ENCODE assay signal across 18 cellular contexts in the genomic region with DNA sequence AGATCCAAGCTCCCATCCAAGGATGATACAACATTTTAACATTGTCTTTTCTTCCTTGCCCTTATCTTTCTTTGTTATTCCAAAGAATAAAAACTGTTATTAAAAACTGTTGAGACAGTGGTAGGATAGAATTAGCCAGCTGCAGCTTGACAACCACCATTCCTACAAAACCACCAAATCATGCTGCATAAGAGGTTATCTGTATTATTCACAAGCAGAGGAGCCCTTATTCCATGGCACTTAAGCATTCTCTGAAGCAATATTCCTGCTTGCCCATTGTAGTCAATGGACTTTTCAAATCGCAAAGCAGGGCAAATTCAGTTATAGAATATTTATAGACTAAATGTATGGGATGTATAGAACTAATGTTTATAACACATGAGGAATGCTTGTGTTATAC. TPM values are rescaled to one million over a fixed set of nuclear protein-coding genes. Genes with fewer than 3 reads are reported as not detected.
DNase-seq lines count a peak whose midpoint lies in the region; TF ChIP-seq lines count a peak whose summit lies in the region.
"Had no signal": no experiment of that assay in that cellular context is flagged by ENCODE, and none has a peak within 500 bp of the region (broad histone marks: within the 10 kb centered on the region; RNA-seq: fewer than 3 reads in every experiment).

No MANE protein-coding gene starts in this region.

- H3F3A ChIP-seq in OCI-LY1 (ENCODE audit: insufficient read depth, low read length), result peaks cover 7% of the 10 kb centered on the region; the same call in 1 of the 2 replicates

- H3K4me3 ChIP-seq in BE2C (ENCODE audit: low read depth, low read length) (peak overlapping the region; percentile 88), OCI-LY1 (ENCODE audit: low read depth, low read length, poor library complexity, severe bottlenecking) (peak overlapping the region; percentile 65), Caco-2 (ENCODE audit: low read depth, low read length) (no peak overlapping the region)
- peak overlapping the region; percentile 28 for H3K4me3 ChIP-seq in effector memory CD4-positive, alpha-beta T cell (ENCODE audit: insufficient read depth, low read depth, low read length, poor library complexity, severe bottlenecking)

- no peaks in the 10 kb centered on the region for H4K20me1 ChIP-seq in OCI-LY1 (ENCODE audit: insufficient read depth, low read length)

- H3K9me2 ChIP-seq in OCI-LY1 (ENCODE audit: low read depth, low read length), result no peaks in the 10 kb centered on the region

- H3K27me3 Mint-ChIP-seq in Caco-2 (ENCODE audit: insufficient read depth, unreplicated experiment) (no peaks in the 10 kb centered on the region), Calu3 (ENCODE audit: unreplicated experiment) (no peaks in the 10 kb centered on the region)

- no peaks in the 10 kb centered on the region for H3K36me3 Mint-ChIP-seq in Caco-2 (ENCODE audit: insufficient read depth, unreplicated experiment)
- H3K36me3 Mint-ChIP-seq in Calu3 (ENCODE audit: insufficient read depth, unreplicated experiment), result no peaks in the 10 kb centered on the region

- H3K27ac Mint-ChIP-seq in Caco-2 (ENCODE audit: unreplicated experiment), result no peak overlapping the region
- no peak overlapping the region for H3K27ac Mint-ChIP-seq in Calu3 (ENCODE audit: unreplicated experiment)

- peak overlapping the region; percentile 96 for H3K27ac ChIP-seq in OCI-LY1 (ENCODE audit: low read depth, low read length, poor library complexity, severe bottlenecking)
- H3K27ac ChIP-seq in effector memory CD4-positive, alpha-beta T cell (ENCODE audit: insufficient read depth, low read length, poor library complexity, severe bottlenecking), result no peak overlapping the region

- TF ChIP-seq CTCF in BE2C (IDR thresholded peaks at IDR 0.05; ENCODE audit: low read depth, low read length) (no peak), OCI-LY1 (IDR thresholded peaks at IDR 0.05; ENCODE audit: low read length) (no peak), Caco-2 (IDR thresholded peaks at IDR 0.05; ENCODE audit: insufficient read depth in 1 of 2, low read depth in 1 of 2, low read length in 1 of 2, severe bottlenecking in 1 of 2, unreplicated experiment in 1 of 2) (no peak), Calu3 (IDR thresholded peaks at IDR 0.05; ENCODE audit: unreplicated experiment) (no peak)

- H3K9me3 ChIP-seq in BE2C (no peaks in the 10 kb centered on the region), OCI-LY1 (ENCODE audit: low read length) (no peaks in the 10 kb centered on the region), Caco-2 (no peaks in the 10 kb centered on the region)
- no peaks in the 10 kb centered on the region for H3K9me3 ChIP-seq in effector memory CD4-positive, alpha-beta T cell (ENCODE audit: control insufficient read depth, low read length)

- H2AFZ ChIP-seq in OCI-LY1 (ENCODE audit: low read length), result peak overlapping the region; percentile 77; the same call in 1 of the 2 replicates

- intact Hi-C loops in Caco-2 (cut with micrococcal nuclease; ENCODE audit: unreplicated experiment) (loop anchor here (10.0 kb wide), 2 partner anchors 171 to 301 kb away; partner anchors contain the start of gene KIF21A), Calu3 (cut with micrococcal nuclease; ENCODE audit: unreplicated experiment) (no loop called here)

- H3K27me3 ChIP-seq in BE2C (no peaks in the 10 kb centered on the region), OCI-LY1 (ENCODE audit: insufficient read depth, low read length) (no peaks in the 10 kb centered on the region), Caco-2 (replicated peaks; ENCODE audit: control insufficient read depth, insufficient read depth, low read length) (no peaks in the 10 kb centered on the region)
- H3K27me3 ChIP-seq in effector memory CD4-positive, alpha-beta T cell (replicated peaks; ENCODE audit: control insufficient read depth, insufficient read depth, low read length, poor library complexity, severe bottlenecking), result no peaks in the 10 kb centered on the region

- BruUV-seq in Caco-2 (replicated peaks; lab: Mats Ljungman, UMichigan) (no TSS peak), Calu3 (replicated peaks; lab: Mats Ljungman, UMichigan) (no TSS peak)

- H3K4me1 Mint-ChIP-seq in Caco-2 (ENCODE audit: low read depth, unreplicated experiment) (no peaks in the 10 kb centered on the region), Calu3 (ENCODE audit: low read depth, unreplicated experiment) (no peaks in the 10 kb centered on the region)

- POLR2A ChIA-PET in Caco-2 (lab: Charles Lee), result no interaction called here

- CTCF ChIA-PET in Caco-2 (lab: Charles Lee), result no interaction called here
- CTCF ChIA-PET in Calu3 (lab: Charles Lee), result no interaction called here

- DNase-seq in NCI-H1694 treated with DMSO at 0.1 percent for 48 hours (lab: John Stamatoyannopoulos, UW) (peak; percentile 20), NCI-H1694 (lab: John Stamatoyannopoulos, UW) (no peak), BE2C (no peak), Caco-2 (no peak), D341Med (ENCODE audit: low spot score) (no peak), Calu3 (no peak)
- DNase-seq in effector memory CD4-positive, alpha-beta T cell, result no peak
- DNase-seq: 8988T; activated CD4-positive, CD25-positive, alpha-beta regulatory T cell treated with anti-CD3 and anti-CD28 coated beads, Interleukin-2, amount 50 U/mL, for 72 hours; activated naive CD4-positive, alpha-beta T cell; erythroblast; head of caudate nucleus; kidney glomerular epithelial cell; MV-4-11; NCI-H2171 treated with DMSO at 0.1 percent for 48 hours; stimulated activated CD4-positive, alpha-beta T cell treated with anti-CD3 and anti-CD28 coated beads, Interleukin-4, amount 100 ng/mL, for 24 hours; stimulated activated naive CD4-positive, alpha-beta T cell treated with Interleukin-2 at 50 U/mL for 16 hours had no signal

- H3K4me1 ChIP-seq in BE2C, result no peaks in the 10 kb centered on the region; the same call in 1 of the 2 replicates
- H3K4me1 ChIP-seq in OCI-LY1 (ENCODE audit: insufficient read depth, low read length, severe bottlenecking), result peaks cover 65% of the 10 kb centered on the region
- H3K4me1 ChIP-seq in effector memory CD4-positive, alpha-beta T cell (ENCODE audit: control insufficient read depth, insufficient read depth, low read length, poor library complexity, severe bottlenecking), result no peaks in the 10 kb centered on the region
- 0 out of 2 replicates have a peak, but pooled peaks cover 3% of the 10 kb centered on the region for H3K4me1 ChIP-seq in Caco-2

- peaks cover 20% of the 10 kb centered on the region; the same call in 1 of the 2 replicates for H3K79me2 ChIP-seq in OCI-LY1 (ENCODE audit: insufficient read depth, low read length)

- H3K9me3 Mint-ChIP-seq in Caco-2 (ENCODE audit: unreplicated experiment) (no peaks in the 10 kb centered on the region), Calu3 (ENCODE audit: low read depth, unreplicated experiment) (no peaks in the 10 kb centered on the region)

- H3K9ac ChIP-seq in OCI-LY1 (ENCODE audit: low read length), result peak overlapping the region; percentile 71

- peak overlapping the region; percentile 77 for H3K4me2 ChIP-seq in OCI-LY1 (ENCODE audit: low read length)

- H3K36me3 ChIP-seq in BE2C (no peaks in the 10 kb centered on the region; the same call in none of the 2 replicates), OCI-LY1 (ENCODE audit: insufficient read depth, low read length) (0 out of 2 replicates have a peak, but pooled peaks cover 4% of the 10 kb centered on the region), Caco-2 (ENCODE audit: control insufficient read depth, insufficient read depth, low read length) (no peaks in the 10 kb centered on the region)
- H3K36me3 ChIP-seq in effector memory CD4-positive, alpha-beta T cell (ENCODE audit: control insufficient read depth, insufficient read depth, low read length), result no peaks in the 10 kb centered on the region

- H3K4me3 Mint-ChIP-seq in Caco-2 (ENCODE audit: unreplicated experiment), result no peak overlapping the region
- no peak overlapping the region for H3K4me3 Mint-ChIP-seq in Calu3 (ENCODE audit: low read depth, unreplicated experiment)

RNA-seq across cellular contexts. Expression of gene ABCD2, which starts 3.4 kb away (rescaled TPM):
- 3.8 TPM for polyA plus RNA-seq in BE2C (2012; ENCODE audit: insufficient read depth, insufficient read length, low read depth)
- total RNA-seq in Caco-2 (2022), result not detected in 2 replicates
- not detected in 2 replicates for total RNA-seq in Calu3 (2022)
